10 cellular contexts compared by ENCODE assay signal in the genomic region with DNA sequence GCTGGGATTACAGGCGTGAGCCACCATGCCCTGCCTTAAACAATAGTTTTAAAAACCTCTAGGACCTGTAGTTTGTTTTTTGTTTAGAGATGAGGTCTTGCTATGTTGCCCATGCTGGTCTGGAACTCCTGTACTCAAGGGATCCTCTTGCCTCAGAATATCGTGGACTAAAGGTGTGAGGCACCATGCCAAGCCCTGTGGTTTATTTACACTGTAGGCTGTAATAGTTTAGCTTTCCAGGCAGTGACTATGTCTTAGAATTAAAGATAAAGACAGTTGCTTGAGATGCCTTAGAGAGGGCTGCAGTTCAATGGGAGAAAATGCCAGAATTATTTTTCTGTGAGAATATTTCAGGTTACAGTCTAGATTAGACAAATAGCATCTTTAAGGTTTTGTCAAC.
A peak's percentile ranks its signal among the peaks of the same experiment; 100 is the strongest.
DNase-seq lines count a peak whose midpoint lies in the region; FAIRE-seq and TF ChIP-seq lines count a peak whose summit lies in the region.
"Had no signal": no experiment of that assay in that cellular context is flagged by ENCODE, and none has a peak within 500 bp of the region (broad histone marks: within the 10 kb centered on the region; RNA-seq: fewer than 3 reads in every experiment).

No MANE protein-coding gene starts in this region.

- H3K4me1 ChIP-seq in neutrophil (ENCODE audit: control insufficient read depth in 1 of 2, insufficient read depth in 1 of 2, low read depth in 1 of 2, low read length in 1 of 2), result peaks cover 38 to 41% of the 10 kb centered on the region in 2 experiments

- H3K27me3 ChIP-seq in bronchial epithelial cell (ENCODE audit: control insufficient read depth, insufficient read depth, low read length), result no peaks in the 10 kb centered on the region
- no peaks in the 10 kb centered on the region for H3K27me3 ChIP-seq in neutrophil

- peak overlapping the region; percentile 64 for H3K27ac ChIP-seq in neutrophil

- H3K36me3 ChIP-seq in bronchial epithelial cell (ENCODE audit: control insufficient read depth, insufficient read depth, low read length), result no peaks in the 10 kb centered on the region
- H3K36me3 ChIP-seq in neutrophil, result no peaks in the 10 kb centered on the region

- no peak overlapping the region for H3K4me3 ChIP-seq in bronchial epithelial cell (ENCODE audit: low read depth, low read length)
- H3K4me3 ChIP-seq in neutrophil (ENCODE audit: low read depth in 1 of 2, low read length in 1 of 2), result no peak overlapping the region

- DNase-seq in Daoy (ENCODE audit: low read depth), result peak; percentile 49
- peak; percentile 16 for DNase-seq in OCI-M1 (lab: John Stamatoyannopoulos, UW)
- peak; percentile 81 for DNase-seq in bronchial epithelial cell (ENCODE audit: low read depth)
- no peak for DNase-seq in NCI-H446 treated with DMSO at 0.1 percent for 48 hours (lab: John Stamatoyannopoulos, UW)
- DNase-seq in GM19240 (ENCODE audit: insufficient read length, low spot score), result no peak
- no peak for DNase-seq in NCI-H510A treated with DMSO at 0.1 percent for 48 hours (lab: John Stamatoyannopoulos, UW)
- DNase-seq in T-helper 2 cell, result no peak
- DNase-seq: H7, NCI-H2029 had no signal

- no peaks in the 10 kb centered on the region for H3K9me3 ChIP-seq in neutrophil

- TF ChIP-seq CTCF in bronchial epithelial cell (IDR thresholded peaks at IDR 0.05; ENCODE audit: insufficient read depth, low read length, severe bottlenecking), result no peak
- TF ChIP-seq CTCF in neutrophil (IDR thresholded peaks at IDR 0.05), result no peak

- FAIRE-seq in bronchial epithelial cell (lab: Jason Lieb, UNC), result no peak

Comparison
In these comparisons a context has a peak if more than half of its experiments do, and no peak if none do; other contexts are left out.
1. DNase-seq: peak in Daoy (single experiment), OCI-M1 (single experiment) and bronchial epithelial cell (single experiment); none in NCI-H446 treated with DMSO at 0.1 percent for 48 hours (single experiment), GM19240 (single experiment), NCI-H510A treated with DMSO at 0.1 percent for 48 hours (single experiment) and T-helper 2 cell (0 of 5).